Comparison of ENCODE assay signal across 11 cellular contexts in genomic region chr22:24465566-24465965, GRCh38. TPM values are rescaled to one million over a fixed set of nuclear protein-coding genes. Genes with fewer than 3 reads are reported as not detected.
A peak's percentile ranks its signal among the peaks of the same experiment; 100 is the strongest.
DNase-seq lines count a peak whose midpoint lies in the region; ATAC-seq, FAIRE-seq and TF ChIP-seq lines count a peak whose summit lies in the region.
"Had no signal": no experiment of that assay in that cellular context is flagged by ENCODE, and none has a peak within 500 bp of the region (broad histone marks: within the 10 kb centered on the region; RNA-seq: fewer than 3 reads in every experiment).

No MANE protein-coding gene starts in this region.

- H3K36me3 ChIP-seq in heart left ventricle (no peaks in the 10 kb centered on the region), SJCRH30 (no peaks in the 10 kb centered on the region), right atrium auricular region (no peaks in the 10 kb centered on the region), transverse colon (no peaks in the 10 kb centered on the region)
- H3K36me3 ChIP-seq: gastroesophageal sphincter had no signal

- no peak for TF ChIP-seq EP300 in transverse colon (IDR thresholded peaks at IDR 0.05; ENCODE audit: low read depth)

- H3K9me3 ChIP-seq in heart left ventricle (no peaks in the 10 kb centered on the region), SJCRH30 (replicated peaks) (no peaks in the 10 kb centered on the region), right atrium auricular region (no peaks in the 10 kb centered on the region), transverse colon (no peaks in the 10 kb centered on the region)
- H3K9me3 ChIP-seq: gastroesophageal sphincter, mucosa of descending colon had no signal

- peak; percentile 96 for FAIRE-seq in urothelium cell line (lab: Jason Lieb, UNC)

- H3K27me3 ChIP-seq in heart left ventricle, result no peaks in the 10 kb centered on the region
- H3K27me3 ChIP-seq in SJCRH30, result no peaks in the 10 kb centered on the region
- no peaks in the 10 kb centered on the region for H3K27me3 ChIP-seq in right atrium auricular region
- no peaks in the 10 kb centered on the region for H3K27me3 ChIP-seq in transverse colon
- H3K27me3 ChIP-seq: gastroesophageal sphincter had no signal

- H3K4me3 ChIP-seq in heart left ventricle (no peak overlapping the region), SJCRH30 (no peak overlapping the region), right atrium auricular region (no peak overlapping the region), transverse colon (no peak overlapping the region)
- H3K4me3 ChIP-seq: gastroesophageal sphincter, mucosa of descending colon had no signal

- no peak for ATAC-seq in heart left ventricle
- ATAC-seq in Right ventricle myocardium superior (ENCODE audit: poor library complexity), result no peak
- ATAC-seq: gastroesophageal sphincter, mucosa of descending colon had no signal

- TF ChIP-seq CTCF in heart left ventricle (IDR thresholded peaks at IDR 0.05) (no peak), right atrium auricular region (IDR thresholded peaks at IDR 0.05) (no peak), GM20000 (IDR thresholded peaks at IDR 0.05; ENCODE audit: extremely low read depth, missing control alignments) (no peak), transverse colon (IDR thresholded peaks at IDR 0.05) (no peak)

- TF ChIP-seq POLR2A in heart left ventricle (IDR thresholded peaks at IDR 0.05) (no peak), transverse colon (IDR thresholded peaks at IDR 0.05) (no peak)

- peak overlapping the region in 7 of 12 donors; percentile 18 to 64 (median 40) for H3K27ac ChIP-seq in heart left ventricle
- H3K27ac ChIP-seq in SJCRH30, result peak overlapping the region; percentile 51
- peak overlapping the region; percentile 20 to 57 for H3K27ac ChIP-seq in right atrium auricular region
- H3K27ac ChIP-seq in transverse colon, result no peak overlapping the region

- peaks cover 7 to 48% (median 29%) of the 10 kb centered on the region in 12 donors for H3K4me1 ChIP-seq in heart left ventricle
- peaks cover 42% of the 10 kb centered on the region for H3K4me1 ChIP-seq in SJCRH30
- peaks cover 0 to 41% of the 10 kb centered on the region in 2 donors for H3K4me1 ChIP-seq in right atrium auricular region
- H3K4me1 ChIP-seq in transverse colon, result peaks cover 0 to 14% (median 5%) of the 10 kb centered on the region in 4 donors

- WGBS in heart left ventricle, 4 donors, result 67 to 76% (median 71%) methylated on average over 5 of the region's 5 CpGs
- 49 to 80% methylated on average over 2 to 5 of the region's 5 CpGs for WGBS in transverse colon (ENCODE audit: low coverage in 1 of 2), 2 donors

- intact Hi-C loops in heart left ventricle (cut with DNase I) (no loop called here), Right ventricle myocardium superior (cut with DNase I) (no loop called here), transverse colon (cut with DNase I; ENCODE audit: low total_unique reads) (no loop called here)

- in situ Hi-C loops in transverse colon (cut with MboI; ENCODE audit: low pct_ligation_motif_present in 1 of 4, low pct_unique_long_range_greater_than_20kb in 1 of 4, low sequenced_read_pairs in 3 of 4), result no loop called here

- DNase-seq in heart left ventricle, result no peak
- DNase-seq in Right ventricle myocardium superior, result no peak
- peak; percentile 40 to 60 for DNase-seq in SJCRH30
- DNase-seq in right atrium auricular region (ENCODE audit: low spot score), result no peak
- peak; percentile 40 for DNase-seq in urothelium cell line (ENCODE audit: low spot score)
- no peak for DNase-seq in GM20000 (ENCODE audit: low spot score)
- no peak for DNase-seq in NCI-H1694 (lab: John Stamatoyannopoulos, UW)
- DNase-seq in transverse colon, result no peak
- DNase-seq: C1 segment of cervical spinal cord, mucosa of descending colon had no signal

RNA-seq across cellular contexts. Expression of gene UPB1, which starts 29.6 kb away (rescaled TPM):
- total RNA-seq in heart left ventricle (1 to 10 TPM in 3 of 9 donors, under 1 TPM in 6; 0.35 to 1.9 (median 0.80) TPM), Right ventricle myocardium superior (1.7 TPM), right atrium auricular region (1 to 10 TPM; 1.7 to 2.4 TPM), transverse colon (under 1 TPM in 1 of 4 donors, not detected in 3; 0.32 TPM)
- 1 to 10 TPM in 1 of 2 donors, under 1 TPM in 1; 0.24 to 1.8 TPM for polyA plus RNA-seq in heart left ventricle
- total RNA-seq in SJCRH30 (2014; rRNA removed; shearing (Covaris generic)), result 0.04 TPM in 1 of 2 replicates, not detected in the other

RNA-seq across cellular contexts. Expression of gene ADORA2A, which starts 38.2 kb away (rescaled TPM):
- total RNA-seq in heart left ventricle (10 to 100 TPM in 1 of 9 donors, 1 to 10 TPM in 8; 1.5 to 12.1 (median 4.5) TPM), Right ventricle myocardium superior (4.1 TPM), right atrium auricular region (1 to 10 TPM; 5.9 to 7.1 TPM), transverse colon (1 to 10 TPM in 3 of 4 donors, not detected in 1; 3.0 to 6.2 (median 3.0) TPM)
- polyA plus RNA-seq in heart left ventricle, result 1 to 10 TPM; 3.9 to 5.5 TPM
- 6.9 and 8.7 TPM in 2 replicates for total RNA-seq in SJCRH30 (2014; rRNA removed; shearing (Covaris generic))

Comparison
In these comparisons a context has a peak if more than half of its experiments do, and no peak if none do; other contexts are left out.
1. DNase-seq: peak in SJCRH30 (2 of 2) and urothelium cell line (single experiment); none in heart left ventricle (0 of 5), Right ventricle myocardium superior (single experiment), right atrium auricular region (single experiment), GM20000 (single experiment), NCI-H1694 (single experiment) and transverse colon (single experiment).
2. H3K27ac ChIP-seq: peak in heart left ventricle (7 of 12), SJCRH30 (single experiment) and right atrium auricular region (2 of 2); none in transverse colon (0 of 4).